In the genomic region with DNA sequence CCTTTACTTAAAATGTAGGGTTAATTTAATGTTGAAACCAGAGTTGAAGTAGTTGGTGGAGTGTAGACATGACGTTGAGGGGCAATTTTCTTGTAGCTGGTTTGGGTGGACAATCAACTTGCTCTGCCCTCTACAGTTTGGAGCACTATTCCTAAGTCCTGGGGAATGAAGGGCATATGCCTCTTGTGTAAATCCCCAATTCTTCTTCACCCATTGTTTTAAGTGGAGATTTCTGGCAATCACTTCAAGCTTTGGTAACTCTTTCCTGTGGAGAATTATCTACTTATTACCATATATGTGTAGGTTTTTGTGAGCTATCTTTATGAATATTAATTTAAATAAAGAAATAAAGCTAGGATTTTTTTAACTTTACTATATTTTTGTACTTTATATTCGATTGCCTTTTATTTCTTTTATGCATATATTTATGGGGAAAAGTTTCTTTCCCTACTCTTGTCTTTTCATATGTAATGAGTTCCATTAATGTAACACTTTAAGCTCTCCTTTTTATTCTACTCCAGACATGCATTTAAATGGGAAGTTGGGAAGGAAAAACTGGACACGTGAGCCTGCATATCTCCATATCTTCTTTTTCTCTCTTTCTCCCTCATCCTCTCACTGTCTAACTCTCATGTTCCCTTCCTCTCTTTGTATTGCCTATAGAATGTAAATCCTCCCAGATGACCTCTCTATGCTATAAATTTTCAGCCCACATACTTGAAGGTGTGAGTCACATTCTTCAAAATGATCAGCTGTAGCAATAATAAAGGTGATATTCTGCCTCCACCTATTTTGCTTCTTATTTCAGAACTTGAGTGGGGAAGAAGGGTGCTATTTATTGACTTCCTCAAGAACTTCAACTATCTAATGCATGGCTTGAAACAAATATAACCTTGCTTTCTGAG, we compare ENCODE assay signal across 2 cellular contexts.
TF ChIP-seq lines count a peak whose summit lies in the region.

No MANE protein-coding gene starts in this region.

TF ChIP-seq in HCT116, 20 proteins besides CTCF, POLR2A, EP300 and RAD21:
- TF ChIP-seq FOSL1 (IDR thresholded peaks at IDR 0.05; ENCODE audit: low read depth) (0 out of 2 replicates have a peak, but pooled peaks have one; percentile 13), REST (IDR thresholded peaks at IDR 0.05; ENCODE audit: low read depth) (no peak)

TF ChIP-seq in endothelial cell of umbilical vein, 7 proteins besides CTCF, POLR2A, EP300 and RAD21:
- TF ChIP-seq MYC (IDR thresholded peaks at IDR 0.05; ENCODE audit: low read depth, low read length), result no peak
- TF ChIP-seq JUN (IDR thresholded peaks at IDR 0.05; ENCODE audit: borderline replicate concordance, insufficient read depth, insufficient read length, low read depth), result peak; percentile 44
- TF ChIP-seq EZH2 (IDR thresholded peaks at IDR 0.05; ENCODE audit: borderline replicate concordance, low read depth, low read length, severe bottlenecking), result no peak
- no peak for TF ChIP-seq MAX (IDR thresholded peaks at IDR 0.05; ENCODE audit: insufficient read depth, insufficient read length)
- TF ChIP-seq GATA2 (IDR thresholded peaks at IDR 0.05; ENCODE audit: insufficient read depth, insufficient read length, low read depth, low read length), result peak; percentile 40
- TF ChIP-seq POLR2AphosphoS5 (IDR thresholded peaks at IDR 0.05; ENCODE audit: insufficient read depth, low read depth, low read length), result no peak
- TF ChIP-seq FOS (IDR thresholded peaks at IDR 0.05; ENCODE audit: borderline replicate concordance, insufficient read depth, low read length), result peak; percentile 47
